ENCODE assay signal across 9 cellular contexts in genomic region chr4:55386073-55386472, GRCh38. TPM values are rescaled to one million over a fixed set of nuclear protein-coding genes. Genes with fewer than 3 reads are reported as not detected.
DNase-seq lines count a peak whose midpoint lies in the region; ATAC-seq, FAIRE-seq and TF ChIP-seq lines count a peak whose summit lies in the region.
"Had no signal": no experiment of that assay in that cellular context is flagged by ENCODE, and none has a peak within 500 bp of the region (broad histone marks: within the 10 kb centered on the region; RNA-seq: fewer than 3 reads in every experiment).

No MANE protein-coding gene starts in this region.

- no peak overlapping the region for H3K9ac ChIP-seq in astrocyte (ENCODE audit: low read length)

- no peaks in the 10 kb centered on the region for H3K27me3 ChIP-seq in astrocyte (ENCODE audit: insufficient read depth, low read length)
- H3K27me3 ChIP-seq in upper lobe of right lung: no peaks in the 10 kb centered on the region

- intact Hi-C loops in upper lobe of right lung (cut with DNase I): no loop called here

- H3K27ac ChIP-seq in astrocyte (ENCODE audit: low read depth, low read length): no peak overlapping the region
- no peak overlapping the region for H3K27ac ChIP-seq in upper lobe of right lung
- H3K27ac ChIP-seq: VCaP had no signal

- peak; percentile 88 for ATAC-seq in GM19395 (IDR thresholded peaks at IDR 0.05; ENCODE audit: unreplicated experiment)
- ATAC-seq in HG03442 (IDR thresholded peaks at IDR 0.05; ENCODE audit: unreplicated experiment): peak; percentile 95
- ATAC-seq in upper lobe of right lung: peak; percentile 83

- H3K4me1 ChIP-seq in astrocyte (ENCODE audit: insufficient read depth, low read length) (peaks cover 13% of the 10 kb centered on the region), upper lobe of right lung (no peaks in the 10 kb centered on the region)

- H3K36me3 ChIP-seq in astrocyte (ENCODE audit: insufficient read depth, low read length) (no peaks in the 10 kb centered on the region), upper lobe of right lung (no peaks in the 10 kb centered on the region)

- no peak overlapping the region for H3K4me3 ChIP-seq in astrocyte (ENCODE audit: insufficient read depth, low read depth, low read length)
- H3K4me3 ChIP-seq in upper lobe of right lung: no peak overlapping the region

- no peak for TF ChIP-seq CTCF in astrocyte (IDR thresholded peaks at IDR 0.05; ENCODE audit: insufficient read depth, low read depth, low read length)
- TF ChIP-seq CTCF in upper lobe of right lung (IDR thresholded peaks at IDR 0.05): no peak

- DNase-seq in AG08395 (ENCODE audit: low spot score) (peak; percentile 37), astrocyte (ENCODE audit: low read depth) (peak; percentile 37), upper lobe of right lung (no peak), NCI-H1092 (lab: John Stamatoyannopoulos, UW) (no peak), NOMO-1 treated with DMSO at 0.1 percent for 48 hours (lab: John Stamatoyannopoulos, UW; ENCODE audit: unreplicated experiment) (no peak), HK-2 (ENCODE audit: unreplicated experiment) (no peak)

- H3K27ac Mint-ChIP-seq in astrocyte (ENCODE audit: unreplicated experiment): no peak overlapping the region

- H3K4me1 Mint-ChIP-seq in astrocyte (ENCODE audit: low read depth, unreplicated experiment): peaks cover 10% of the 10 kb centered on the region

- H3K9me3 ChIP-seq in astrocyte (ENCODE audit: insufficient read depth, low read depth, low read length) (no peaks in the 10 kb centered on the region), upper lobe of right lung (no peaks in the 10 kb centered on the region)

- no peak overlapping the region for H2AFZ ChIP-seq in astrocyte (ENCODE audit: low read depth, low read length)

- H4K20me1 ChIP-seq in astrocyte (ENCODE audit: insufficient read depth, low read length): no peaks in the 10 kb centered on the region

- peak; percentile 9 for FAIRE-seq in astrocyte (lab: Jason Lieb, UNC)

- no peak overlapping the region for H3K4me3 Mint-ChIP-seq in astrocyte (ENCODE audit: unreplicated experiment)

- H3K9me3 Mint-ChIP-seq in astrocyte (ENCODE audit: unreplicated experiment): peaks cover 3% of the 10 kb centered on the region

- H3K36me3 Mint-ChIP-seq in astrocyte (ENCODE audit: low read depth, unreplicated experiment): peaks cover 2% of the 10 kb centered on the region

- no peaks in the 10 kb centered on the region for H3K27me3 Mint-ChIP-seq in astrocyte (ENCODE audit: low read depth, unreplicated experiment)

- no peak overlapping the region for H3K4me2 ChIP-seq in astrocyte (ENCODE audit: low read length)

- H3K79me2 ChIP-seq in astrocyte (ENCODE audit: insufficient read depth, low read length): no peaks in the 10 kb centered on the region

RNA-seq across cellular contexts. Expression of gene TMEM165, which starts 9.7 kb away (rescaled TPM):
- total RNA-seq in astrocyte (128 and 130 TPM in 2 replicates), upper lobe of right lung (141 TPM)

RNA-seq across cellular contexts. Expression of gene SRD5A3, which starts 40.0 kb away (rescaled TPM):
- total RNA-seq in astrocyte (39.5 and 43.8 TPM in 2 replicates), upper lobe of right lung (19.6 TPM)

Comparison
In these comparisons a context has a peak if more than half of its experiments do, and no peak if none do; other contexts are left out.
1. DNase-seq: peak in AG08395 (single experiment) and astrocyte (single experiment); none in upper lobe of right lung (single experiment), NCI-H1092 (single experiment), NOMO-1 treated with DMSO at 0.1 percent for 48 hours (single experiment) and HK-2 (single experiment).
2. Peak in every context shown above with its lines, with median percentiles within 50 percentile points of each other: ATAC-seq.